ENCODE assay signal across 9 cellular contexts in genomic region chrX:53320543-53321215, GRCh38. TPM values are rescaled to one million over a fixed set of nuclear protein-coding genes. Genes with fewer than 3 reads are reported as not detected.
DNase-seq lines count a peak whose midpoint lies in the region; ATAC-seq and TF ChIP-seq lines count a peak whose summit lies in the region.
"Had no signal": no experiment of that assay in that cellular context is flagged by ENCODE, and none has a peak within 500 bp of the region (broad histone marks: within the 10 kb centered on the region; RNA-seq: fewer than 3 reads in every experiment).

No MANE protein-coding gene starts in this region.

- H3K36me3 ChIP-seq in CD4-positive, CD25-positive, alpha-beta regulatory T cell (ENCODE audit: control insufficient read depth, insufficient read depth, low read length) = no peaks in the 10 kb centered on the region
- H3K36me3 ChIP-seq in Panc1 (ENCODE audit: control insufficient read depth, insufficient read depth, low read length) = no peaks in the 10 kb centered on the region

- DNase-seq in CD4-positive, CD25-positive, alpha-beta regulatory T cell = peak in 1 of 3 donors; percentile 2
- no peak for DNase-seq in Panc1 (ENCODE audit: low read depth, low spot score)
- peak in 2 of 3 experiments; percentile 13 to 16 for DNase-seq in effector memory CD8-positive, alpha-beta T cell
- DNase-seq in naive B cell = peak; percentile 17
- no peak for DNase-seq in NOMO-1 treated with dmso at 0.1 percent for 144 hours (lab: John Stamatoyannopoulos, UW; ENCODE audit: unreplicated experiment)
- no peak for DNase-seq in NCI-H187 (lab: John Stamatoyannopoulos, UW)

- ATAC-seq in CD4-positive, CD25-positive, alpha-beta regulatory T cell (ENCODE audit: low read depth in 2 of 2) = peak; percentile 48 to 49
- ATAC-seq in Panc1 (peak; percentile 44), naive B cell (ENCODE audit: low read depth in 2 of 2) (peak; percentile 57 to 59), HG03432 (IDR thresholded peaks at IDR 0.05; ENCODE audit: unreplicated experiment) (no peak), HG03342 (IDR thresholded peaks at IDR 0.05; ENCODE audit: unreplicated experiment) (no peak)
- ATAC-seq in effector memory CD8-positive, alpha-beta T cell (replicated peaks) = peak; percentile 63

- no peak overlapping the region for H3K27ac Mint-ChIP-seq in CD4-positive, CD25-positive, alpha-beta regulatory T cell
- H3K27ac Mint-ChIP-seq in effector memory CD8-positive, alpha-beta T cell = no peak overlapping the region
- H3K27ac Mint-ChIP-seq in naive B cell = no peak overlapping the region

- POLR2A ChIA-PET in Panc1 (lab: Charles Lee) = no interaction called here

- peaks cover 16% of the 10 kb centered on the region for H3K4me1 ChIP-seq in CD4-positive, CD25-positive, alpha-beta regulatory T cell (ENCODE audit: control insufficient read depth, insufficient read depth, low read length, poor library complexity, severe bottlenecking)
- H3K4me1 ChIP-seq in Panc1 (ENCODE audit: control insufficient read depth, insufficient read depth, low read length) = peaks cover 3% of the 10 kb centered on the region

- H3K9me3 ChIP-seq in CD4-positive, CD25-positive, alpha-beta regulatory T cell (ENCODE audit: control insufficient read depth in 2 of 2, low read length in 2 of 2) = no peaks in the 10 kb centered on the region
- H3K9me3 ChIP-seq in Panc1 (ENCODE audit: control insufficient read depth, insufficient read depth, low read depth, low read length) = no peaks in the 10 kb centered on the region

- intact Hi-C loops in Panc1 (cut with micrococcal nuclease; ENCODE audit: unreplicated experiment) = no loop called here

- H3K4me3 Mint-ChIP-seq in CD4-positive, CD25-positive, alpha-beta regulatory T cell = peak overlapping the region in 1 of 4 donors; percentile 35
- H3K4me3 Mint-ChIP-seq in effector memory CD8-positive, alpha-beta T cell = peak overlapping the region; percentile 86 to 87
- H3K4me3 Mint-ChIP-seq in naive B cell = peak overlapping the region in 6 of 8 donors; percentile 15 to 85 (median 50)

- peaks cover 61% of the 10 kb centered on the region for H3K27me3 Mint-ChIP-seq in CD4-positive, CD25-positive, alpha-beta regulatory T cell
- peaks cover 13 to 21% of the 10 kb centered on the region in 2 donors for H3K27me3 Mint-ChIP-seq in effector memory CD8-positive, alpha-beta T cell
- peaks cover 54 to 84% (median 59%) of the 10 kb centered on the region in 3 donors for H3K27me3 Mint-ChIP-seq in naive B cell

- H3K27me3 ChIP-seq in CD4-positive, CD25-positive, alpha-beta regulatory T cell (ENCODE audit: control insufficient read depth, insufficient read depth, low read length) = peaks cover 17% of the 10 kb centered on the region
- peaks cover 5% of the 10 kb centered on the region for H3K27me3 ChIP-seq in Panc1 (ENCODE audit: control insufficient read depth, insufficient read depth, low read length)

- BruUV-seq in Panc1 (replicated peaks; lab: Mats Ljungman, UMichigan) = no TSS peak

- in situ Hi-C loops in Panc1 (cut with HindIII; ENCODE audit: low pct_unique_long_range_greater_than_20kb, low sequenced_read_pairs) = no loop called here

- CTCF ChIA-PET in Panc1 (lab: Charles Lee) = interaction anchor here (0.6 to 1.0 kb wide), 3 partner anchors 29 to 102 kb away, joined by 4 to 6 read pairs (median 4); partner anchors contain the start of gene RIBC1

- no peak overlapping the region for H3K4me3 ChIP-seq in CD4-positive, CD25-positive, alpha-beta regulatory T cell (ENCODE audit: low read depth, low read length)
- peak overlapping the region; percentile 52 to 63 for H3K4me3 ChIP-seq in Panc1 (ENCODE audit: low read depth in 2 of 2, low read length in 2 of 2)

- no peak overlapping the region for H3K27ac ChIP-seq in CD4-positive, CD25-positive, alpha-beta regulatory T cell (ENCODE audit: insufficient read depth, low read length, poor library complexity, severe bottlenecking)
- no peak overlapping the region for H3K27ac ChIP-seq in Panc1 (ENCODE audit: low read length)
- H3K27ac ChIP-seq: epithelial cell of prostate had no signal

- peaks cover 0 to 3% (median 0%) of the 10 kb centered on the region in 7 donors for H3K9me3 Mint-ChIP-seq in CD4-positive, CD25-positive, alpha-beta regulatory T cell
- H3K9me3 Mint-ChIP-seq in effector memory CD8-positive, alpha-beta T cell = no peaks in the 10 kb centered on the region
- H3K9me3 Mint-ChIP-seq in naive B cell = peaks cover 0 to 8% (median 3%) of the 10 kb centered on the region in 7 donors

- no peak for TF ChIP-seq CTCF in Panc1 (IDR thresholded peaks at IDR 0.05)

- H3K4me1 Mint-ChIP-seq in CD4-positive, CD25-positive, alpha-beta regulatory T cell = peaks cover 0 to 25% (median 5%) of the 10 kb centered on the region in 4 donors
- peaks cover 13 to 20% of the 10 kb centered on the region in 2 donors for H3K4me1 Mint-ChIP-seq in effector memory CD8-positive, alpha-beta T cell (ENCODE audit: low read depth in 2 of 2)
- H3K4me1 Mint-ChIP-seq in naive B cell = peaks cover 19 to 31% (median 21%) of the 10 kb centered on the region in 3 donors

- H3K36me3 Mint-ChIP-seq in CD4-positive, CD25-positive, alpha-beta regulatory T cell = no peaks in the 10 kb centered on the region
- peaks cover 2% of the 10 kb centered on the region for H3K36me3 Mint-ChIP-seq in effector memory CD8-positive, alpha-beta T cell (ENCODE audit: insufficient read depth)
- peaks cover 4 to 25% of the 10 kb centered on the region in 2 donors for H3K36me3 Mint-ChIP-seq in naive B cell

RNA-seq across cellular contexts. Expression of gene IQSEC2, which starts 39.3 kb away (rescaled TPM):
- total RNA-seq in CD4-positive, CD25-positive, alpha-beta regulatory T cell = 0.39 TPM
- under 1 TPM in 3 of 4 donors, not detected in 1; 0.15 to 0.42 (median 0.31) TPM for polyA plus RNA-seq in CD4-positive, CD25-positive, alpha-beta regulatory T cell
- 38.8 TPM for total RNA-seq in Panc1 (2021; ENCODE audit: unreplicated experiment)
- polyA plus RNA-seq in Panc1 (2012; ENCODE audit: insufficient read length) = 50.7 TPM
- 1 to 10 TPM in 2 of 6 donors, under 1 TPM in 3, not detected in 1; 0.49 to 2.2 (median 0.89) TPM for polyA plus RNA-seq in naive B cell (ENCODE audit: low read depth in 6 of 6)

Comparison
In these comparisons a context has a peak if more than half of its experiments do, and no peak if none do; other contexts are left out.
1. ATAC-seq: peak in CD4-positive, CD25-positive, alpha-beta regulatory T cell (2 of 2), Panc1 (single experiment), effector memory CD8-positive, alpha-beta T cell (single experiment) and naive B cell (2 of 2); none in HG03432 (single experiment) and HG03342 (single experiment).
2. DNase-seq: peak in effector memory CD8-positive, alpha-beta T cell (2 of 3) and naive B cell (single experiment); none in Panc1 (single experiment), NOMO-1 treated with dmso at 0.1 percent for 144 hours (single experiment) and NCI-H187 (0 of 2).
3. RNA of gene IQSEC2, which starts 39.3 kb away (total RNA-seq): 38.8 TPM in Panc1 (single experiment); 0.39 TPM in CD4-positive, CD25-positive, alpha-beta regulatory T cell (single experiment); every median in the first group is over 10 times any median in the second.